In the genomic region with DNA sequence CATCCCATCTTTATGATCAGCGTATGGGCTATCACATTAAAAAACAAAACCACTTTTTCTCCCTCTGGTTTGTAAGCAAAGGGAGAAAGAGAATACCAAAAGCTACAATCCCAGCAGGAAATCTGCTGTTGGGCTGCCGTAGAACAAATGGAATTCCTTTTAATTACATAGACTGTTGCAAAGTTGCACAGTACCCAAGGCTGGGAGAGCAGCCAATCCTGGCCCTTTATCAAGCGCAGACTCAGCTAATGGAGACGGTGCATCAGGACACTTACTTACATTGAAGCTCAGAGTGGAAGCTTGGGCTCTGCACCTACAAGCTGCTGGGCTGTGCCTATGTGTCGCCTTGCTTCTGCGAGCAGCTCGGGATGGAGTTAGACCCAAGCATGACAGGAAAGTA, we compare ENCODE assay signal across 14 cellular contexts. TPM values are rescaled to one million over a fixed set of nuclear protein-coding genes. Genes with fewer than 3 reads are reported as not detected.
DNase-seq lines count a peak whose midpoint lies in the region; ATAC-seq and TF ChIP-seq lines count a peak whose summit lies in the region.
"Had no signal": no experiment of that assay in that cellular context is flagged by ENCODE, and none has a peak within 500 bp of the region (broad histone marks: within the 10 kb centered on the region; RNA-seq: fewer than 3 reads in every experiment).

No MANE protein-coding gene starts in this region.

- no peak for ATAC-seq in HG03108 (IDR thresholded peaks at IDR 0.05; ENCODE audit: unreplicated experiment)
- ATAC-seq: HCT116 had no signal

- intact Hi-C loops in uterus (cut with DNase I; ENCODE audit: low total_unique reads) = no loop called here

- no peaks in the 10 kb centered on the region for H3K9me3 ChIP-seq in MG63
- no peaks in the 10 kb centered on the region for H3K9me3 ChIP-seq in uterus
- H3K9me3 ChIP-seq: BE2C had no signal

- DNase-seq in MG63 (peak; percentile 46), cardiac fibroblast (ENCODE audit: low read depth in 2 of 2) (peak; percentile 31 to 32), fibroblast of peridontal ligament (ENCODE audit: extremely low read depth) (peak; percentile 35), uterus (peak; percentile 46 to 57), NOMO-1 treated with dmso at 0.1 percent for 144 hours (lab: John Stamatoyannopoulos, UW; ENCODE audit: unreplicated experiment) (no peak)
- no peak for DNase-seq in activated CD4-positive, CD25-positive, alpha-beta regulatory T cell treated with anti-CD3 and anti-CD28 coated beads, Interleukin-2, amount 50 U/mL, for 72 hours
- DNase-seq: BE2C; CD4-positive, alpha-beta T cell; NCI-H1930; NCI-H69; NK-92 treated with Interleukin-12 subunit alpha and Interleukin-12 subunit beta, amount 100 ng/mL, for 24 hours; RPMI8226 had no signal

- H3K4me3 ChIP-seq in MG63 (no peak overlapping the region), cardiac fibroblast (replicated peaks in 1 of 2; ENCODE audit: low read depth in 2 of 2, low read length in 2 of 2) (no peak overlapping the region), uterus (no peak overlapping the region)

- H3K27ac ChIP-seq in uterus = no peak overlapping the region

- no peak for TF ChIP-seq POLR2A in uterus (IDR thresholded peaks at IDR 0.05)

- no peaks in the 10 kb centered on the region for H3K27me3 ChIP-seq in MG63
- H3K27me3 ChIP-seq in uterus = no peaks in the 10 kb centered on the region

- TF ChIP-seq CTCF in cardiac fibroblast (IDR thresholded peaks at IDR 0.05; ENCODE audit: low read depth, low read length) = no peak
- TF ChIP-seq CTCF in uterus (IDR thresholded peaks at IDR 0.05) = no peak

- H3K36me3 ChIP-seq in MG63 (no peaks in the 10 kb centered on the region), uterus (no peaks in the 10 kb centered on the region)
- H3K36me3 ChIP-seq: BE2C had no signal

- no peaks in the 10 kb centered on the region for H3K4me1 ChIP-seq in uterus
- H3K4me1 ChIP-seq: BE2C had no signal

RNA-seq across cellular contexts. Expression of a gene that starts 15.2 kb away (rescaled TPM):
- 0.49 and 0.59 TPM in 2 replicates for total RNA-seq in MG63 (2014; rRNA removed; shearing (Covaris generic); ENCODE audit: low replicate concordance)
- total RNA-seq in uterus = 1 to 10 TPM in 2 of 4 donors, not detected in 2; 1.9 to 2.5 TPM
- total RNA-seq: CD4-positive, alpha-beta T cell had no signal

Comparison
In these comparisons a context has a peak if more than half of its experiments do, and no peak if none do; other contexts are left out.
1. DNase-seq: peak in MG63 (single experiment), cardiac fibroblast (2 of 2), fibroblast of peridontal ligament (single experiment) and uterus (2 of 2); none in activated CD4-positive, CD25-positive, alpha-beta regulatory T cell treated with anti-CD3 and anti-CD28 coated beads, Interleukin-2, amount 50 U/mL, for 72 hours (single experiment) and NOMO-1 treated with dmso at 0.1 percent for 144 hours (single experiment).